23 cellular contexts compared by ENCODE assay signal in the genomic region with DNA sequence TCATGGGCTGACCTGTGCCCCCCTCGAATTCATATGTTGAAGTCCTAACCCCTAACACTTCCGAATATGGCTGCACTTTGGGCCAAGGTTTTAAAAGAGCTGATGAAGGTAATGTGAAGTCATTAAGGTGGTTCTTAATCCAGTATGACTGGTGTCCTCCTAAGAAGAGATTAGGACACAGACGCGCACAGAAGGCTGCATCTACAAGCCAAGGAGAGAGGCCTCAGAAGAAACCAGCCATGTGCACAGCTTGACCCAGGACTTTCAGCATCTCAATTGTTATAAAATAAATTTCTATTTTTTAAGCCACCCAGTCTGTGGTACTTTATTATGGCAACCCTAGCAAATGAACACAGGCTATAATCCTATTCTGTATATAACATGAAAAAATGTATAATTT.
"Had no signal": no experiment of that assay in that cellular context is flagged by ENCODE, and none has a peak within 500 bp of the region (broad histone marks: within the 10 kb centered on the region; RNA-seq: fewer than 3 reads in every experiment).

No MANE protein-coding gene starts in this region.

- H3K27ac ChIP-seq: Peyer's patch, SJSA1 had no signal

- ATAC-seq: activated CD8-positive, alpha-beta T cell treated with anti-CD3 and anti-CD28 coated beads for 36 hours; activated naive CD8-positive, alpha-beta T cell treated with anti-CD3 and anti-CD28 coated beads, Interleukin-2, amount 50 U/mL, for 24 hours; K562; PC-3 had no signal

- H3K4me1 ChIP-seq: Peyer's patch had no signal

- H3K4me3 ChIP-seq: K562, Peyer's patch, SJSA1 had no signal

- H3K9me3 ChIP-seq: SK-N-SH had no signal

- H3K27me3 ChIP-seq: Peyer's patch, SJSA1 had no signal

- DNase-seq: activated CD4-positive, alpha-beta T cell treated with anti-CD3 and anti-CD28 coated beads, Interleukin-2, amount 10 ng/mL, durations not matched to agents 24 days and 14 days; activated CD4-positive, alpha-beta T cell treated with anti-CD3 and anti-CD28 coated beads, Interleukin-2, amount 50 U/mL, for 4 hours; activated CD8-positive, alpha-beta T cell treated with anti-CD3 and anti-CD28 coated beads for 36 hours; activated gamma-delta T cell; activated naive CD4-positive, alpha-beta T cell treated with anti-CD3 and anti-CD28 coated beads for 36 hours; activated naive CD8-positive, alpha-beta T cell treated with anti-CD3 and anti-CD28 coated beads, Interleukin-2, amount 50 U/mL, for 24 hours; activated T-cell treated with anti-CD3 and anti-CD28 coated beads, Interleukin-2, amount 50 U/mL, for 24 hours; aorta; NCI-H1105; NCI-H1417 treated with DMSO at 0.1 percent for 48 hours; NCI-H187 treated with DMSO at 0.1 percent for 48 hours; NCI-H2081; NCI-H226; NCI-H524; NK-92 treated with Interleukin-12 subunit alpha and Interleukin-12 subunit beta, amount 100 ng/mL, for 24 hours; PC-3; Peyer's patch; RPMI8226; SHP77 treated with DMSO at 0.1 percent for 48 hours; SK-N-SH; T-helper 9 cell had no signal
